9 cellular contexts compared by ENCODE assay signal in genomic region chr7:74454059-74454947, GRCh38. TPM values are rescaled to one million over a fixed set of nuclear protein-coding genes. Genes with fewer than 3 reads are reported as not detected.
DNase-seq lines count a peak whose midpoint lies in the region; ATAC-seq, FAIRE-seq and TF ChIP-seq lines count a peak whose summit lies in the region.
"Had no signal": no experiment of that assay in that cellular context is flagged by ENCODE, and none has a peak within 500 bp of the region (broad histone marks: within the 10 kb centered on the region; RNA-seq: fewer than 3 reads in every experiment).

No MANE protein-coding gene starts in this region.

- SMC1A ChIA-PET in GM12878 (lab: Charles Lee; ENCODE audit: uncharacterized antibody, unreplicated experiment): no interaction called here

- FAIRE-seq in GM12878 (lab: Jason Lieb, UNC) (no peak), GM12892 (lab: Jason Lieb, UNC) (no peak)
- FAIRE-seq: endometrium had no signal

- no peak for TF ChIP-seq RAD21 in GM12878 (IDR thresholded peaks at IDR 0.05; ENCODE audit: insufficient read depth, low read depth, low read length)

- RAD21 ChIA-PET in GM12878 (lab: Charles Lee; ENCODE audit: unreplicated experiment): no interaction called here

- H3K27me3 ChIP-seq in GM12878 (replicated peaks in 1 of 2; ENCODE audit: control insufficient read depth in 2 of 2, insufficient read depth in 2 of 2, low read length in 1 of 2): no peaks in the 10 kb centered on the region

- H3K9ac ChIP-seq in GM12878 (ENCODE audit: control insufficient read depth, insufficient read depth, low read length): no peak overlapping the region

- POLR2A ChIA-PET in GM12878 (lab: Charles Lee): interaction anchor here (0.6 kb wide), 1 partner anchor 29 kb away, joined by 3 read pairs; no protein-coding TSS in a partner anchor

- DNase-seq in stimulated activated naive CD4-positive, alpha-beta T cell treated with Interleukin-2 at 50 U/mL for 16 hours (lab: John Stamatoyannopoulos, UW): peak; percentile 13
- no peak for DNase-seq in stimulated activated naive CD4-positive, alpha-beta T cell (lab: John Stamatoyannopoulos, UW)
- DNase-seq in GM12878 (ENCODE audit: low read depth, low spot score) (no peak), left colon (peak in 1 of 2 donors; percentile 31), GM12892 (ENCODE audit: insufficient read length) (no peak)
- peak; percentile 58 for DNase-seq in stimulated activated naive CD8-positive, alpha-beta T cell treated with anti-CD3 and anti-CD28 coated beads, Interleukin-15, Interleukin-2, amounts not matched to agents 100 U/mL and 50 U/mL, for 24 hours

- peaks cover 5% of the 10 kb centered on the region for H3K4me1 ChIP-seq in GM12878 (ENCODE audit: control insufficient read depth, insufficient read depth, low read length)

- no peak for TF ChIP-seq EP300 in GM12878 (IDR thresholded peaks at IDR 0.05; ENCODE audit: borderline replicate concordance in 1 of 2, control insufficient read depth in 1 of 2, low read depth in 2 of 2, low read length in 2 of 2)

- intact Hi-C loops in GM12878 (cut with micrococcal nuclease; ENCODE audit: unreplicated experiment): loop anchor here (10.0 kb wide), 1 partner anchor 210 kb away; no protein-coding TSS in a partner anchor
- intact Hi-C loops in left colon (cut with DNase I, micrococcal nuclease): no loop called here

- no TSS peak for BruUV-seq in GM12878 (replicated peaks; lab: Mats Ljungman, UMichigan)

- WGBS in GM12878 (ENCODE audit: insufficient coverage, insufficient replicate concordance, low lambda C conversion rate, missing lambda C conversion rate): 34% methylated on average over 7 of the region's 54 CpGs

- no peaks in the 10 kb centered on the region for H3K36me3 ChIP-seq in GM12878 (ENCODE audit: control insufficient read depth in 2 of 2, insufficient read depth in 2 of 2, low read length in 1 of 2)

- no peak overlapping the region for H3K4me2 ChIP-seq in GM12878 (ENCODE audit: control insufficient read depth, insufficient read depth)

- no peak for TF ChIP-seq CTCF in GM12878 (IDR thresholded peaks at IDR 0.05 in 2 of 3, conservative IDR thresholded peaks at IDR 0.05 in 1 of 3; ENCODE audit: control insufficient read depth in 2 of 3, extremely low read depth in 1 of 3, insufficient read depth in 1 of 3, low read depth in 3 of 3, low read length in 3 of 3)

- ATAC-seq in GM12878 (no peak), left colon (peak; percentile 3), GM18907 (IDR thresholded peaks at IDR 0.05; ENCODE audit: unreplicated experiment) (no peak), GM21390 (IDR thresholded peaks at IDR 0.05; ENCODE audit: unreplicated experiment) (no peak)
- no peak for ATAC-seq in stimulated activated naive CD8-positive, alpha-beta T cell treated with anti-CD3 and anti-CD28 coated beads, Interleukin-15, Interleukin-2, amounts not matched to agents 100 U/mL and 50 U/mL, for 24 hours

- H2AFZ ChIP-seq in GM12878 (ENCODE audit: control insufficient read depth, low read depth, low read length): no peak overlapping the region

- no peak overlapping the region; the same call in 1 of the 2 replicates for H3K4me3 ChIP-seq in GM12878

- CTCF ChIA-PET in GM12878 (lab: Yijun Ruan, JAX): no interaction called here

- TF ChIP-seq POLR2A in GM12878 (IDR thresholded peaks at IDR 0.05; ENCODE audit: low read depth, low read length): no peak
- no peak for TF ChIP-seq POLR2A in GM12892 (IDR thresholded peaks at IDR 0.05; ENCODE audit: low read depth, low read length)

- in situ Hi-C loops in GM12878 (cut with MboI): no loop called here

- H4K20me1 ChIP-seq in GM12878 (ENCODE audit: control insufficient read depth, insufficient read depth): peaks cover 2% of the 10 kb centered on the region; the same call in 1 of the 2 replicates

- no peak overlapping the region for H3K27ac ChIP-seq in GM12878 (ENCODE audit: control insufficient read depth, insufficient read depth)

- no peaks in the 10 kb centered on the region for H3K79me2 ChIP-seq in GM12878 (ENCODE audit: control insufficient read depth, insufficient read depth, low read length)

- H3K9me3 ChIP-seq in GM12878 (replicated peaks; ENCODE audit: control insufficient read depth, insufficient read depth, low read length): no peaks in the 10 kb centered on the region; the same call in 2 of the 3 replicates

TF ChIP-seq in GM12878, 131 proteins besides CTCF, POLR2A, EP300 and RAD21 (continues in another document):
- TF ChIP-seq SPI1 (IDR thresholded peaks at IDR 0.05; ENCODE audit: borderline replicate concordance, insufficient read depth, low read depth, low read length) (no peak), TCF7 (IDR thresholded peaks at IDR 0.05; ENCODE audit: borderline replicate concordance) (no peak), ATF7 (IDR thresholded peaks at IDR 0.05; ENCODE audit: low read depth) (no peak), IRF4 (IDR thresholded peaks at IDR 0.05; ENCODE audit: low read depth, low read length) (no peak), CREM (IDR thresholded peaks at IDR 0.05; ENCODE audit: low read depth) (no peak), BHLHE40 (IDR thresholded peaks at IDR 0.05; ENCODE audit: borderline replicate concordance in 1 of 2, low read depth in 2 of 2, low read length in 1 of 2) (peak in 1 of 2 experiments; percentile 85; a peak in 2 of 4 replicates), POU2F2 (IDR thresholded peaks at IDR 0.05; ENCODE audit: borderline replicate concordance, low read depth, low read length) (no peak), EGR1 (IDR thresholded peaks at IDR 0.05; ENCODE audit: borderline replicate concordance in 1 of 2, low read depth in 2 of 2, low read length in 2 of 2) (0 out of 3 replicates have a peak, but pooled peaks of 1 of the 2 experiments have one; percentile 5), SUPT20H (IDR thresholded peaks at IDR 0.05; ENCODE audit: borderline replicate concordance, control insufficient read depth, low read depth, low read length) (no peak)
- TF ChIP-seq, protein P1, sequence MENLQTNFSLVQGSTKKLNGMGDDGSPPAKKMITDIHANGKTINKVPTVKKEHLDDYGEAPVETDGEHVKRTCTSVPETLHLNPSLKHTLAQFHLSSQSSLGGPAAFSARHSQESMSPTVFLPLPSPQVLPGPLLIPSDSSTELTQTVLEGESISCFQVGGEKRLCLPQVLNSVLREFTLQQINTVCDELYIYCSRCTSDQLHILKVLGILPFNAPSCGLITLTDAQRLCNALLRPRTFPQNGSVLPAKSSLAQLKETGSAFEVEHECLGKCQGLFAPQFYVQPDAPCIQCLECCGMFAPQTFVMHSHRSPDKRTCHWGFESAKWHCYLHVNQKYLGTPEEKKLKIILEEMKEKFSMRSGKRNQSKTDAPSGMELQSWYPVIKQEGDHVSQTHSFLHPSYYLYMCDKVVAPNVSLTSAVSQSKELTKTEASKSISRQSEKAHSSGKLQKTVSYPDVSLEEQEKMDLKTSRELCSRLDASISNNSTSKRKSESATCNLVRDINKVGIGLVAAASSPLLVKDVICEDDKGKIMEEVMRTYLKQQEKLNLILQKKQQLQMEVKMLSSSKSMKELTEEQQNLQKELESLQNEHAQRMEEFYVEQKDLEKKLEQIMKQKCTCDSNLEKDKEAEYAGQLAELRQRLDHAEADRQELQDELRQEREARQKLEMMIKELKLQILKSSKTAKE (IDR thresholded peaks at IDR 0.05; ENCODE audit: low read depth, poor library complexity, severe bottlenecking): no peak
- TF ChIP-seq, protein P2, sequence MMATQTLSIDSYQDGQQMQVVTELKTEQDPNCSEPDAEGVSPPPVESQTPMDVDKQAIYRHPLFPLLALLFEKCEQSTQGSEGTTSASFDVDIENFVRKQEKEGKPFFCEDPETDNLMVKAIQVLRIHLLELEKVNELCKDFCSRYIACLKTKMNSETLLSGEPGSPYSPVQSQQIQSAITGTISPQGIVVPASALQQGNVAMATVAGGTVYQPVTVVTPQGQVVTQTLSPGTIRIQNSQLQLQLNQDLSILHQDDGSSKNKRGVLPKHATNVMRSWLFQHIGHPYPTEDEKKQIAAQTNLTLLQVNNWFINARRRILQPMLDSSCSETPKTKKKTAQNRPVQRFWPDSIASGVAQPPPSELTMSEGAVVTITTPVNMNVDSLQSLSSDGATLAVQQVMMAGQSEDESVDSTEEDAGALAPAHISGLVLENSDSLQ (IDR thresholded peaks at IDR 0.05): no peak
- TF ChIP-seq, protein P3, sequence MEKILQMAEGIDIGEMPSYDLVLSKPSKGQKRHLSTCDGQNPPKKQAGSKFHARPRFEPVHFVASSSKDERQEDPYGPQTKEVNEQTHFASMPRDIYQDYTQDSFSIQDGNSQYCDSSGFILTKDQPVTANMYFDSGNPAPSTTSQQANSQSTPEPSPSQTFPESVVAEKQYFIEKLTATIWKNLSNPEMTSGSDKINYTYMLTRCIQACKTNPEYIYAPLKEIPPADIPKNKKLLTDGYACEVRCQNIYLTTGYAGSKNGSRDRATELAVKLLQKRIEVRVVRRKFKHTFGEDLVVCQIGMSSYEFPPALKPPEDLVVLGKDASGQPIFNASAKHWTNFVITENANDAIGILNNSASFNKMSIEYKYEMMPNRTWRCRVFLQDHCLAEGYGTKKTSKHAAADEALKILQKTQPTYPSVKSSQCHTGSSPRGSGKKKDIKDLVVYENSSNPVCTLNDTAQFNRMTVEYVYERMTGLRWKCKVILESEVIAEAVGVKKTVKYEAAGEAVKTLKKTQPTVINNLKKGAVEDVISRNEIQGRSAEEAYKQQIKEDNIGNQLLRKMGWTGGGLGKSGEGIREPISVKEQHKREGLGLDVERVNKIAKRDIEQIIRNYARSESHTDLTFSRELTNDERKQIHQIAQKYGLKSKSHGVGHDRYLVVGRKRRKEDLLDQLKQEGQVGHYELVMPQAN (conservative IDR thresholded peaks at IDR 0.05): no peak

RNA-seq across cellular contexts. Expression of gene GTF2IRD1, which starts 0.6 kb away (rescaled TPM):
- total RNA-seq in GM12878 (2013; cell fraction: nucleolus; rRNA removed): 13.7 and 14.4 TPM in 2 replicates
- total RNA-seq in GM12878 (2014; rRNA removed): 0.65 and 0.96 TPM in 2 replicates
- total RNA-seq in GM12878 (2014; rRNA removed; fragmentation: Illumina TruSeq; extraction: Trizol): 0.98 and 1.0 TPM in 2 replicates
- 2.6 and 3.0 TPM in 2 replicates for total RNA-seq in GM12878 (2021)
- 0.60 TPM for polyA plus RNA-seq in GM12878 (2011; ENCODE audit: low read depth)
- polyA plus RNA-seq in GM12878 (2011; rRNA removed): 1.3 and 2.0 TPM in 2 replicates
- 1.4 and 1.6 TPM in 2 replicates for polyA plus RNA-seq in GM12878 (2011; cell fraction: cytosol; rRNA removed)
- polyA plus RNA-seq in GM12878 (2011; cell fraction: nucleus; rRNA removed): 1.6 TPM in 2 replicates
- polyA plus RNA-seq in GM12878 (2012): 2.2 and 2.6 TPM in 2 replicates
- polyA plus RNA-seq in GM12878 (2014; fragmentation: Illumina TruSeq; extraction: Trizol): 1.9 and 2.8 TPM in 2 replicates
- 1 to 10 TPM in 1 of 2 experiments, under 1 TPM in 1; 0.48 to 1.8 TPM for polyA plus RNA-seq in GM12878 (2014; fragmentation: Nextera tagmentation; extraction: Ambion mirVana)
- polyA plus RNA-seq in GM12878 (2014; rRNA removed): 1.6 and 3.3 TPM in 2 replicates
- polyA plus RNA-seq in GM12878 (2016; fragmentation: Nextera tagmentation; extraction: Ambion mirVana): under 1 TPM; 0.57 to 0.62 TPM
- polyA minus RNA-seq in GM12878 (2011; rRNA and poly(A)+ RNA removed): 0.59 and 2.0 TPM in 2 replicates
- polyA minus RNA-seq in GM12878 (2011; cell fraction: cytosol; rRNA and poly(A)+ RNA removed): 0.94 and 1.5 TPM in 2 replicates
- 1.2 and 2.0 TPM in 2 replicates for polyA minus RNA-seq in GM12878 (2011; cell fraction: nucleus; rRNA and poly(A)+ RNA removed)
- total RNA-seq in left colon: 10 to 100 TPM; 14.6 to 14.8 TPM
- polyA plus RNA-seq in GM12892 (2012; ENCODE audit: missing spikeins): 7.6 TPM

Comparison
In these comparisons a context has a peak if more than half of its experiments do, and no peak if none do; other contexts are left out.
1. DNase-seq: peak in stimulated activated naive CD4-positive, alpha-beta T cell treated with Interleukin-2 at 50 U/mL for 16 hours (single experiment) and stimulated activated naive CD8-positive, alpha-beta T cell treated with anti-CD3 and anti-CD28 coated beads, Interleukin-15, Interleukin-2, amounts not matched to agents 100 U/mL and 50 U/mL, for 24 hours (single experiment); none in stimulated activated naive CD4-positive, alpha-beta T cell (0 of 6), GM12878 (single experiment) and GM12892 (single experiment).